In genomic region chr5:134736173-134736812, GRCh38 we compare ENCODE assay signal across 2 cellular contexts.
TF ChIP-seq lines count a peak whose summit lies in the region.

No MANE protein-coding gene starts in this region.

TF ChIP-seq in GM12891, 5 proteins besides CTCF, POLR2A, EP300 and RAD21 (continued from another document):
- TF ChIP-seq SPI1 (IDR thresholded peaks at IDR 0.05; ENCODE audit: low read depth, low read length) (peak; percentile 64), POLR2AphosphoS5 (IDR thresholded peaks at IDR 0.05; ENCODE audit: low read depth, low read length) (no peak)

TF ChIP-seq in GM12878, 131 proteins besides CTCF, POLR2A, EP300 and RAD21 (continued from another document):
- no peak for TF ChIP-seq BRCA1 (IDR thresholded peaks at IDR 0.05; ENCODE audit: low read depth, low read length)
TF ChIP-seq in GM12878: peak in this region for 1.
